Comparison of ENCODE assay signal across 11 cellular contexts in the genomic region with DNA sequence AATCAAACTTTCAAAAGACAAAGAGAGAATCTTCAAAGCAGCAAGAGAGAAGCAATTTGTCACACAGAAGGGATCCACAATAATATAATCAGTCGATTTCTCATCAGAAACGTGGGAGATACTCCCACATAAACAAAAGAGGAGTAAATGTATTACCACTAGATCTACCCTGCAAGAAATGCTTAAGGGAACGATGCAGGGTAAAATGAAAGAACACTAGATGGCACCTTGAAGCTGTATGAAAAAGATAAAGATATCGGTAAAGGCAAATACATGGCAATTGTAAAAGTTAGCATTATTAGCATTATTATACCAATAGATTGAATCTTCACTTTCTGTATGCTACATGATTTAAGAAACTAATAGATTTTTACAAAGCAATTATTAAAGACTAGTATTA.
"Had no signal": no experiment of that assay in that cellular context is flagged by ENCODE, and none has a peak within 500 bp of the region (broad histone marks: within the 10 kb centered on the region; RNA-seq: fewer than 3 reads in every experiment).

No MANE protein-coding gene starts in this region.

- H3K4me3 ChIP-seq: gastroesophageal sphincter, pancreas, tibial artery, uterus had no signal

- H3K36me3 ChIP-seq: gastroesophageal sphincter, pancreas, tibial artery had no signal

- DNase-seq: activated CD4-positive, alpha-beta T cell treated with anti-CD3 and anti-CD28 coated beads for 4 hours; activated naive CD4-positive, alpha-beta T cell treated with anti-CD3 and anti-CD28 coated beads for 36 hours; central memory CD4-positive, alpha-beta T cell; cortex of kidney; effector CD8-positive, alpha-beta T cell; pancreas; tibial artery; uterus had no signal

- H3K27me3 ChIP-seq: gastroesophageal sphincter, pancreas, tibial artery, uterus had no signal

- H3K9me3 ChIP-seq: gastroesophageal sphincter, pancreas, tibial artery, uterus had no signal

- ATAC-seq: gastroesophageal sphincter; pancreas; stimulated activated effector memory CD8-positive, alpha-beta T cell treated with anti-CD3 and anti-CD28 coated beads, Interleukin-12 subunit alpha, Interleukin-12 subunit beta, amount 100 ng/mL, for 72 hours had no signal

- H3K4me1 ChIP-seq: gastroesophageal sphincter, pancreas, tibial artery, uterus had no signal

- H3K27ac ChIP-seq: epithelial cell of prostate, gastroesophageal sphincter, pancreas, tibial artery, uterus had no signal
